ENCODE assay signal across 12 cellular contexts in genomic region chr6:140320081-140320798, GRCh38.
DNase-seq lines count a peak whose midpoint lies in the region; ATAC-seq and TF ChIP-seq lines count a peak whose summit lies in the region.
"Had no signal": no experiment of that assay in that cellular context is flagged by ENCODE, and none has a peak within 500 bp of the region (broad histone marks: within the 10 kb centered on the region; RNA-seq: fewer than 3 reads in every experiment).

No MANE protein-coding gene starts in this region.

- H3K4me2 ChIP-seq in mesendoderm (ENCODE audit: low read length): no peak overlapping the region

- no peaks in the 10 kb centered on the region for H3K9me3 ChIP-seq in left ventricle myocardium inferior (replicated peaks)

- no peak for TF ChIP-seq CTCF in left ventricle myocardium inferior (IDR thresholded peaks at IDR 0.05; ENCODE audit: borderline replicate concordance)

- H3K4me1 ChIP-seq in left ventricle myocardium inferior (peaks cover 38% of the 10 kb centered on the region), mesendoderm (ENCODE audit: control insufficient read depth, low read depth, low read length) (no peaks in the 10 kb centered on the region)

- H3K9ac ChIP-seq in mesendoderm (ENCODE audit: low read length): no peak overlapping the region

- H3K18ac ChIP-seq in mesendoderm (ENCODE audit: low read length): no peak overlapping the region

- no peaks in the 10 kb centered on the region for H3K27me3 ChIP-seq in left ventricle myocardium inferior (ENCODE audit: low read depth)
- H3K27me3 ChIP-seq in mesendoderm (ENCODE audit: insufficient read depth, low read length, poor library complexity): no peaks in the 10 kb centered on the region

- no peak overlapping the region for H2BK5ac ChIP-seq in mesendoderm (ENCODE audit: low read length)

- H3K56ac ChIP-seq in mesendoderm (ENCODE audit: low read length): no peak overlapping the region

- H3K79me1 ChIP-seq in mesendoderm (ENCODE audit: low read length): no peaks in the 10 kb centered on the region

- H3K23ac ChIP-seq in mesendoderm (ENCODE audit: low read length): no peak overlapping the region

- H3K27ac Mint-ChIP-seq in activated naive CD4-positive, alpha-beta T cell treated with anti-CD3 and anti-CD28 coated beads, Interleukin-2, amount 50 U/mL, for 72 hours: no peak overlapping the region

- H3K4me3 ChIP-seq in left ventricle myocardium inferior (no peak overlapping the region), mesendoderm (ENCODE audit: low read length) (no peak overlapping the region)

- no CpG with 5 or more reads among the region's 3 CpGs for WGBS in mesendoderm (ENCODE audit: extremely low coverage, insufficient coverage, low lambda C conversion rate)

- peak overlapping the region; percentile 42 for H3K27ac ChIP-seq in left ventricle myocardium inferior (replicated peaks)
- no peak overlapping the region for H3K27ac ChIP-seq in mesendoderm (ENCODE audit: low read depth, low read length)

- peak; percentile 37 for DNase-seq in NOMO-1 treated with dmso at 0.1 percent for 144 hours (lab: John Stamatoyannopoulos, UW; ENCODE audit: unreplicated experiment)
- DNase-seq in left ventricle myocardium inferior: no peak
- DNase-seq in renal cortical epithelial cell (ENCODE audit: low read depth): peak; percentile 12
- no peak for DNase-seq in mesendoderm
- no peak for DNase-seq in cortex of kidney (lab: John Stamatoyannopoulos, UW)
- no peak for DNase-seq in activated naive CD4-positive, alpha-beta T cell treated with anti-CD3 and anti-CD28 coated beads, Interleukin-2, amount 50 U/mL, for 72 hours (ENCODE audit: low spot score in 2 of 2)
- DNase-seq: activated gamma-delta T cell treated with Interleukin-2 at 50 U/mL for 16 hours, GOT3, hypothalamus, NCI-H1092 treated with DMSO at 0.1 percent for 48 hours had no signal

- no peak overlapping the region for H3K4ac ChIP-seq in mesendoderm (ENCODE audit: low read depth, low read length)

- no peak overlapping the region for H2BK120ac ChIP-seq in mesendoderm (ENCODE audit: low read depth, low read length)

- no peak overlapping the region for H4K8ac ChIP-seq in mesendoderm (ENCODE audit: low read depth, low read length)

- H3K36me3 ChIP-seq in left ventricle myocardium inferior (no peaks in the 10 kb centered on the region), mesendoderm (ENCODE audit: control insufficient read depth, insufficient read depth, low read length) (no peaks in the 10 kb centered on the region)

- no peaks in the 10 kb centered on the region for H3K9me3 Mint-ChIP-seq in activated naive CD4-positive, alpha-beta T cell treated with anti-CD3 and anti-CD28 coated beads, Interleukin-2, amount 50 U/mL, for 72 hours

- no peaks in the 10 kb centered on the region for H3K36me3 Mint-ChIP-seq in activated naive CD4-positive, alpha-beta T cell treated with anti-CD3 and anti-CD28 coated beads, Interleukin-2, amount 50 U/mL, for 72 hours

- no peak overlapping the region for H4K5ac ChIP-seq in mesendoderm (ENCODE audit: low read length)

- H2BK15ac ChIP-seq in mesendoderm (replicated peaks; ENCODE audit: low read depth): no peak overlapping the region

- H2AK5ac ChIP-seq in mesendoderm (ENCODE audit: low read length): no peak overlapping the region

- peak; percentile 52 for ATAC-seq in GM19395 (IDR thresholded peaks at IDR 0.05; ENCODE audit: unreplicated experiment)
- ATAC-seq in activated naive CD4-positive, alpha-beta T cell treated with anti-CD3 and anti-CD28 coated beads, Interleukin-2, amount 50 U/mL, for 72 hours: no peak
- no peak for ATAC-seq in GM21786 (IDR thresholded peaks at IDR 0.05; ENCODE audit: unreplicated experiment)

- intact Hi-C loops in left ventricle myocardium inferior (cut with micrococcal nuclease): no loop called here

- H3K79me2 ChIP-seq in mesendoderm (ENCODE audit: control insufficient read depth, insufficient read depth, low read length): no peaks in the 10 kb centered on the region

Comparison
In these comparisons a context has a peak if more than half of its experiments do, and no peak if none do; other contexts are left out.
1. DNase-seq: peak in NOMO-1 treated with dmso at 0.1 percent for 144 hours (single experiment) and renal cortical epithelial cell (single experiment); none in left ventricle myocardium inferior (single experiment), mesendoderm (single experiment), cortex of kidney (single experiment) and activated naive CD4-positive, alpha-beta T cell treated with anti-CD3 and anti-CD28 coated beads, Interleukin-2, amount 50 U/mL, for 72 hours (0 of 2).